28 cellular contexts compared by ENCODE assay signal in the genomic region with DNA sequence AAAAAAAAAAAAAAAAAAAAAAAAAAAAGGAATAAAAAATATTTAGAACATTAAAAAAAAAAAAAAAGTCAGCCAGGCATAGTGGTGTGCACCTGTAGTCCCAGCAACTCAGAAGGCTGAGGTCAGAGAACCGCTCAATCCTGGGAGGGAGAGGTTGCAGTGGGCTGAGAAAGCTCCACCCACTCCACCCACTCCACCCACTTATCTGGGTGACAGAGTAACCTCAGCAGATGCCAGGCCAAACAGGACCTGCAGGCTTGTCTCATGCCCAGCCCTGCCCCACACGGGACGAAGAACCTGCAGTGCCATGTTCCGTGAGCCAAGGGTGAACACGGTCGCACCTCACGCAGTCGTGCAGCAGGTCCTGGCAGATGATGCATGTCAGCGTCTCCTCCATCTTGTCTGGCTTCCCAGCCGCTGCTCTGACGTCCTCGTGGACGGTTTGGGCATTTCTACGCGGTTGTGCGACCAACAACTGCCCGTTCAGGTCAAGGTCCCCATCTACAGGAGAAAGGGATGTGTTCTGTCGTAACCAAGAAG. TPM values are rescaled to one million over a fixed set of nuclear protein-coding genes. Genes with fewer than 3 reads are reported as not detected.
DNase-seq lines count a peak whose midpoint lies in the region; ATAC-seq and TF ChIP-seq lines count a peak whose summit lies in the region.
"Had no signal": no experiment of that assay in that cellular context is flagged by ENCODE, and none has a peak within 500 bp of the region (broad histone marks: within the 10 kb centered on the region; RNA-seq: fewer than 3 reads in every experiment).

No MANE protein-coding gene starts in this region.

- H2BK120ac ChIP-seq in trophoblast cell (ENCODE audit: insufficient read depth, low read length, poor library complexity), result no peak overlapping the region

- H3K9ac ChIP-seq in trophoblast cell (ENCODE audit: low read length), result no peak overlapping the region

- H3K9me3 ChIP-seq in trophoblast cell (ENCODE audit: insufficient read depth, low read depth, low read length), result peaks cover 4% of the 10 kb centered on the region
- H3K9me3 ChIP-seq in CD8-positive, alpha-beta memory T cell (ENCODE audit: low read length), result no peaks in the 10 kb centered on the region
- H3K9me3 ChIP-seq: adrenal gland, BE2C, psoas muscle, tibial artery had no signal

- H3K4me2 ChIP-seq in trophoblast cell (ENCODE audit: low read length), result no peak overlapping the region

- DNase-seq in activated CD8-positive, alpha-beta memory T cell treated with anti-CD3 and anti-CD28 coated beads, Interleukin-2, amount 10 ng/mL, durations not matched to agents 7 days and 5 days, result no peak
- DNase-seq in activated CD8-positive, alpha-beta memory T cell treated with anti-CD3 and anti-CD28 coated beads, Interleukin-2, amount 50 U/mL, for 48 hours, result no peak
- DNase-seq in left ventricle myocardium superior (no peak), trophoblast cell (no peak), AG20443 (ENCODE audit: low spot score) (no peak)
- DNase-seq in CD8-positive, alpha-beta memory T cell, result no peak
- DNase-seq: activated CD4-positive, alpha-beta memory T cell treated with anti-CD3 and anti-CD28 coated beads for 36 hours; activated gamma-delta T cell treated with Interleukin-2 at 50 U/mL for 16 hours; adrenal gland; BE2C; COR-L47; DMS79; foreskin fibroblast; GF-D8; head of caudate nucleus; mesendoderm; NCI-H1048; NCI-H187; NCI-H2171 treated with DMSO at 0.1 percent for 48 hours; NCI-H524 treated with DMSO at 0.1 percent for 48 hours; psoas muscle; tibial artery had no signal

- H2BK5ac ChIP-seq in trophoblast cell (ENCODE audit: low read depth, low read length, poor library complexity), result no peak overlapping the region

- no peaks in the 10 kb centered on the region for H3K27me3 Mint-ChIP-seq in activated CD8-positive, alpha-beta memory T cell treated with anti-CD3 and anti-CD28 coated beads, Interleukin-2, amount 10 ng/mL, durations not matched to agents 7 days and 5 days
- H3K27me3 Mint-ChIP-seq in CD8-positive, alpha-beta memory T cell, result no peaks in the 10 kb centered on the region
- H3K27me3 Mint-ChIP-seq: activated CD4-positive, alpha-beta memory T cell treated with anti-CD3 and anti-CD28 coated beads for 36 hours; brain; stimulated activated naive CD8-positive, alpha-beta T cell treated with anti-CD3 and anti-CD28 coated beads, Interleukin-15, Interleukin-2, amounts not matched to agents 100 ng/mL and 50 ng/mL, for 24 hours had no signal

- peaks cover 50% of the 10 kb centered on the region for H3K36me3 Mint-ChIP-seq in activated CD8-positive, alpha-beta memory T cell treated with anti-CD3 and anti-CD28 coated beads, Interleukin-2, amount 10 ng/mL, durations not matched to agents 7 days and 5 days
- H3K36me3 Mint-ChIP-seq in CD8-positive, alpha-beta memory T cell, result peaks cover 15 to 69% (median 27%) of the 10 kb centered on the region in 3 donors

- no peaks in the 10 kb centered on the region for H3K79me1 ChIP-seq in trophoblast cell (ENCODE audit: low read length)

- intact Hi-C loops in left ventricle myocardium superior (cut with micrococcal nuclease), result no loop called here

- H3K79me2 ChIP-seq in trophoblast cell (ENCODE audit: control insufficient read depth, insufficient read depth, low read length, poor library complexity), result no peaks in the 10 kb centered on the region

- no peaks in the 10 kb centered on the region for H3K4me1 Mint-ChIP-seq in activated CD8-positive, alpha-beta memory T cell treated with anti-CD3 and anti-CD28 coated beads, Interleukin-2, amount 10 ng/mL, durations not matched to agents 7 days and 5 days
- H3K4me1 Mint-ChIP-seq in CD8-positive, alpha-beta memory T cell, result no peaks in the 10 kb centered on the region
- H3K4me1 Mint-ChIP-seq: brain had no signal

- no peak overlapping the region for H2BK12ac ChIP-seq in trophoblast cell (ENCODE audit: low read length)

- H3K27ac Mint-ChIP-seq in activated CD8-positive, alpha-beta memory T cell treated with anti-CD3 and anti-CD28 coated beads, Interleukin-2, amount 10 ng/mL, durations not matched to agents 7 days and 5 days, result no peak overlapping the region
- H3K27ac Mint-ChIP-seq in CD8-positive, alpha-beta memory T cell, result no peak overlapping the region
- H3K27ac Mint-ChIP-seq: activated CD4-positive, alpha-beta memory T cell treated with anti-CD3 and anti-CD28 coated beads for 36 hours; brain; stimulated activated naive CD8-positive, alpha-beta T cell treated with anti-CD3 and anti-CD28 coated beads, Interleukin-15, Interleukin-2, amounts not matched to agents 100 ng/mL and 50 ng/mL, for 24 hours; T-helper 1 cell treated with Interleukin-12 subunit alpha and Interleukin-12 subunit beta and Interleukin-4 antibody, amounts not matched to agents 30 μg/mL and 1 μg/mL, for 36 hours had no signal

- TF ChIP-seq RAD21 in Ishikawa (IDR thresholded peaks at IDR 0.05; ENCODE audit: low read depth), result no peak

- no peaks in the 10 kb centered on the region for H3K4me1 ChIP-seq in trophoblast cell (ENCODE audit: control insufficient read depth in 1 of 2, insufficient read depth in 2 of 2, low read length in 2 of 2)
- no peaks in the 10 kb centered on the region for H3K4me1 ChIP-seq in CD8-positive, alpha-beta memory T cell (ENCODE audit: insufficient read depth, low read length)
- H3K4me1 ChIP-seq: adrenal gland, BE2C, psoas muscle, tibial artery had no signal

- H3K9me3 Mint-ChIP-seq in activated CD8-positive, alpha-beta memory T cell treated with anti-CD3 and anti-CD28 coated beads, Interleukin-2, amount 10 ng/mL, durations not matched to agents 7 days and 5 days (ENCODE audit: low read depth), result no peaks in the 10 kb centered on the region
- no peaks in the 10 kb centered on the region for H3K9me3 Mint-ChIP-seq in CD8-positive, alpha-beta memory T cell
- H3K9me3 Mint-ChIP-seq: activated CD4-positive, alpha-beta memory T cell treated with anti-CD3 and anti-CD28 coated beads for 36 hours; brain; stimulated activated naive CD8-positive, alpha-beta T cell treated with anti-CD3 and anti-CD28 coated beads, Interleukin-15, Interleukin-2, amounts not matched to agents 100 ng/mL and 50 ng/mL, for 24 hours; T-helper 1 cell treated with Interleukin-12 subunit alpha and Interleukin-12 subunit beta and Interleukin-4 antibody, amounts not matched to agents 30 μg/mL and 1 μg/mL, for 36 hours had no signal

- no peak overlapping the region for H4K12ac ChIP-seq in trophoblast cell (ENCODE audit: low read depth, low read length)

- no peak overlapping the region for H2AFZ ChIP-seq in trophoblast cell (ENCODE audit: insufficient read depth, low read length, poor library complexity)

- H2AK5ac ChIP-seq in trophoblast cell (ENCODE audit: low read length), result no peak overlapping the region

- H3K4ac ChIP-seq in trophoblast cell (ENCODE audit: low read depth, low read length), result no peak overlapping the region

- POLR2A ChIA-PET in CD8-positive, alpha-beta memory T cell (lab: Charles Lee), result no interaction called here

- peak; percentile 16 for ATAC-seq in activated CD8-positive, alpha-beta memory T cell treated with anti-CD3 and anti-CD28 coated beads, Interleukin-2, amount 10 ng/mL, durations not matched to agents 7 days and 5 days
- ATAC-seq in left ventricle myocardium superior (peak; percentile 45), HG02571 (IDR thresholded peaks at IDR 0.05; ENCODE audit: unreplicated experiment) (no peak)
- ATAC-seq: psoas muscle had no signal

- H3K23ac ChIP-seq in trophoblast cell (ENCODE audit: low read length), result no peak overlapping the region

- H3K27me3 ChIP-seq in trophoblast cell (ENCODE audit: insufficient read depth, low read length), result no peaks in the 10 kb centered on the region
- no peaks in the 10 kb centered on the region for H3K27me3 ChIP-seq in CD8-positive, alpha-beta memory T cell (ENCODE audit: insufficient read depth, low read length, poor library complexity, severe bottlenecking)
- H3K27me3 ChIP-seq: adrenal gland, BE2C, tibial artery had no signal

- no peak overlapping the region for H3K18ac ChIP-seq in trophoblast cell (ENCODE audit: low read length)

- no peak overlapping the region for H3K27ac ChIP-seq in trophoblast cell (ENCODE audit: low read depth, low read length)
- no peak overlapping the region for H3K27ac ChIP-seq in CD8-positive, alpha-beta memory T cell (ENCODE audit: low read depth, low read length)
- H3K27ac ChIP-seq: adrenal gland, psoas muscle, SK-N-MC, tibial artery had no signal

- no peak overlapping the region for H3K4me3 Mint-ChIP-seq in activated CD8-positive, alpha-beta memory T cell treated with anti-CD3 and anti-CD28 coated beads, Interleukin-2, amount 10 ng/mL, durations not matched to agents 7 days and 5 days
- H3K4me3 Mint-ChIP-seq in CD8-positive, alpha-beta memory T cell, result no peak overlapping the region
- H3K4me3 Mint-ChIP-seq: activated CD4-positive, alpha-beta memory T cell treated with anti-CD3 and anti-CD28 coated beads for 36 hours; brain; stimulated activated naive CD8-positive, alpha-beta T cell treated with anti-CD3 and anti-CD28 coated beads, Interleukin-15, Interleukin-2, amounts not matched to agents 100 ng/mL and 50 ng/mL, for 24 hours; T-helper 1 cell treated with Interleukin-12 subunit alpha and Interleukin-12 subunit beta and Interleukin-4 antibody, amounts not matched to agents 30 μg/mL and 1 μg/mL, for 36 hours had no signal

- TF ChIP-seq EP300 in Ishikawa (IDR thresholded peaks at IDR 0.05; ENCODE audit: borderline replicate concordance), result no peak

- CTCF ChIA-PET in activated CD8-positive, alpha-beta memory T cell treated with anti-CD3 and anti-CD28 coated beads, Interleukin-2, amount 10 ng/mL, durations not matched to agents 7 days and 5 days (lab: Charles Lee), result no interaction called here
- CTCF ChIA-PET in CD8-positive, alpha-beta memory T cell (lab: Charles Lee), result no interaction called here

- H4K8ac ChIP-seq in trophoblast cell (ENCODE audit: low read depth, low read length), result no peak overlapping the region

- peaks cover 64 to 69% of the 10 kb centered on the region in 2 experiments for H3K36me3 ChIP-seq in trophoblast cell (ENCODE audit: control insufficient read depth in 1 of 2, insufficient read depth in 2 of 2, low read length in 2 of 2)
- H3K36me3 ChIP-seq in CD8-positive, alpha-beta memory T cell (ENCODE audit: insufficient read depth, low read length), result peaks cover 33% of the 10 kb centered on the region

- no peak overlapping the region for H4K91ac ChIP-seq in trophoblast cell (ENCODE audit: low read depth, low read length)

- no peak overlapping the region for H3K14ac ChIP-seq in trophoblast cell (ENCODE audit: low read length)

- WGBS in trophoblast cell (ENCODE audit: extremely low coverage, insufficient coverage, insufficient read length), result no CpG with 5 or more reads among the region's 18 CpGs

- peak overlapping the region; percentile 5 for H3K4me3 ChIP-seq in trophoblast cell (ENCODE audit: low read depth, low read length)
- H3K4me3 ChIP-seq in CD8-positive, alpha-beta memory T cell (ENCODE audit: low read length), result no peak overlapping the region
- H3K4me3 ChIP-seq: adrenal gland, psoas muscle, SK-N-MC, tibial artery had no signal

RNA-seq across cellular contexts. Expression of a gene that starts 28.6 kb away (rescaled TPM):
- total RNA-seq in activated CD8-positive, alpha-beta memory T cell treated with anti-CD3 and anti-CD28 coated beads, Interleukin-2, amount 10 ng/mL, durations not matched to agents 7 days and 5 days, result 10 to 100 TPM; 87.7 to 89.7 TPM
- total RNA-seq in left ventricle myocardium superior, result 15.1 TPM
- 35.2 and 35.8 TPM in 2 replicates for polyA plus RNA-seq in trophoblast cell (2013)
- 10 to 100 TPM; 55.9 to 57.7 TPM for total RNA-seq in CD8-positive, alpha-beta memory T cell
- 35.0 TPM for polyA plus RNA-seq in CD8-positive, alpha-beta memory T cell

RNA-seq across cellular contexts. Expression of a gene that starts 30.1 kb away (rescaled TPM):
- 10 to 100 TPM; 60.0 to 60.4 TPM for total RNA-seq in activated CD8-positive, alpha-beta memory T cell treated with anti-CD3 and anti-CD28 coated beads, Interleukin-2, amount 10 ng/mL, durations not matched to agents 7 days and 5 days
- total RNA-seq in left ventricle myocardium superior, result 26.3 TPM
- 24.5 and 26.4 TPM in 2 replicates for polyA plus RNA-seq in trophoblast cell (2013)
- 10 to 100 TPM; 63.7 to 68.2 TPM for total RNA-seq in CD8-positive, alpha-beta memory T cell
- polyA plus RNA-seq in CD8-positive, alpha-beta memory T cell, result 13.4 TPM
